Comparison of ENCODE assay signal across 17 cellular contexts in genomic region chr12:7101694-7102131, GRCh38. TPM values are rescaled to one million over a fixed set of nuclear protein-coding genes. Genes with fewer than 3 reads are reported as not detected.
DNase-seq lines count a peak whose midpoint lies in the region; ATAC-seq and TF ChIP-seq lines count a peak whose summit lies in the region.
"Had no signal": no experiment of that assay in that cellular context is flagged by ENCODE, and none has a peak within 500 bp of the region (broad histone marks: within the 10 kb centered on the region; RNA-seq: fewer than 3 reads in every experiment).

No MANE protein-coding gene starts in this region.

- H2BK5ac ChIP-seq in mesenchymal stem cell (ENCODE audit: low read depth, low read length, poor library complexity, severe bottlenecking): no peak overlapping the region

- no peak overlapping the region for H3K4ac ChIP-seq in mesenchymal stem cell (ENCODE audit: low read depth in 1 of 2, low read length in 2 of 2)

- POLR2A ChIA-PET in PC-3 (lab: Charles Lee; ENCODE audit: unreplicated experiment): no interaction called here

- H3K36me3 Mint-ChIP-seq in GM23338 (ENCODE audit: low read depth): peaks cover 31% of the 10 kb centered on the region

- no peak overlapping the region for H3K9ac ChIP-seq in PC-3 (ENCODE audit: low read length)
- H3K9ac ChIP-seq in mesenchymal stem cell (ENCODE audit: low read length): peak overlapping the region; percentile 41
- H3K9ac ChIP-seq: neural progenitor cell had no signal

- H3K18ac ChIP-seq in mesenchymal stem cell (ENCODE audit: low read depth in 1 of 2, low read length in 2 of 2): no peak overlapping the region

- no peak overlapping the region for H3K4me3 ChIP-seq in GM23338
- H3K4me3 ChIP-seq in PC-3 (ENCODE audit: low read length): no peak overlapping the region
- peak overlapping the region in 1 of 2 experiments; percentile 34 for H3K4me3 ChIP-seq in mesenchymal stem cell (ENCODE audit: insufficient read depth in 1 of 2, low read depth in 1 of 2, low read length in 2 of 2)
- H3K4me3 ChIP-seq: lung, MG63, neural progenitor cell, SJSA1, skin epidermis had no signal

- CTCF ChIA-PET in PC-3 (lab: Charles Lee): no interaction called here

- no peaks in the 10 kb centered on the region for H3K4me1 ChIP-seq in GM23338 (ENCODE audit: insufficient read depth)
- no peaks in the 10 kb centered on the region for H3K4me1 ChIP-seq in PC-3 (ENCODE audit: insufficient read depth, low read length)
- peaks cover 7% of the 10 kb centered on the region for H3K4me1 ChIP-seq in mesenchymal stem cell (ENCODE audit: control insufficient read depth, insufficient read depth, low read depth, low read length)
- H3K4me1 ChIP-seq: neural progenitor cell, SJSA1 had no signal

- 87% methylated on average over 8 of the region's 10 CpGs for WGBS in mesenchymal stem cell

- H3K4me2 ChIP-seq in GM23338: no peak overlapping the region
- no peak overlapping the region for H3K4me2 ChIP-seq in PC-3 (ENCODE audit: low read length)
- H3K4me2 ChIP-seq in mesenchymal stem cell (ENCODE audit: low read length, poor library complexity, severe bottlenecking): no peak overlapping the region
- H3K4me2 ChIP-seq: neural progenitor cell had no signal

- H3K36me3 ChIP-seq in GM23338 (ENCODE audit: insufficient read depth) (no peaks in the 10 kb centered on the region), PC-3 (ENCODE audit: low read depth, low read length) (peaks cover 5% of the 10 kb centered on the region; the same call in 1 of the 2 replicates), mesenchymal stem cell (ENCODE audit: control insufficient read depth in 1 of 2, insufficient read depth in 2 of 2, low read depth in 1 of 2, low read length in 2 of 2) (peaks cover 25 to 68% of the 10 kb centered on the region in 2 experiments)
- H3K36me3 ChIP-seq: MG63, SJSA1 had no signal

- no peak overlapping the region for H2BK15ac ChIP-seq in mesenchymal stem cell (ENCODE audit: low read depth, poor library complexity, severe bottlenecking)

- 0 out of 2 replicates have a peak, but pooled peaks cover 9% of the 10 kb centered on the region for H3K79me2 ChIP-seq in GM23338 (replicated peaks; ENCODE audit: insufficient read depth)
- H3K79me2 ChIP-seq in PC-3 (ENCODE audit: low read length): 0 out of 2 replicates have a peak, but pooled peaks cover 4% of the 10 kb centered on the region

- peaks cover 18% of the 10 kb centered on the region for H3K79me1 ChIP-seq in mesenchymal stem cell (replicated peaks; ENCODE audit: low read length, poor library complexity, severe bottlenecking)

- no peak overlapping the region for H2AFZ ChIP-seq in GM23338
- H2AFZ ChIP-seq in PC-3 (ENCODE audit: low read length): no peak overlapping the region
- no peak overlapping the region for H2AFZ ChIP-seq in mesenchymal stem cell (ENCODE audit: low read depth, low read length)
- H2AFZ ChIP-seq: neural progenitor cell had no signal

- H3K4me3 Mint-ChIP-seq in GM23338: no peak overlapping the region
- H3K4me3 Mint-ChIP-seq: activated naive CD4-positive, alpha-beta T cell treated with anti-CD3 and anti-CD28 coated beads, Interleukin-2, amount 10 ng/mL, durations not matched to agents 7 days and 5 days; CD14-positive monocyte; neural progenitor cell had no signal

- H2BK120ac ChIP-seq in mesenchymal stem cell (ENCODE audit: low read depth, low read length): no peak overlapping the region

- H3K9me3 ChIP-seq in PC-3 (ENCODE audit: low read length) (no peaks in the 10 kb centered on the region), mesenchymal stem cell (ENCODE audit: control insufficient read depth, low read length) (peaks cover 3% of the 10 kb centered on the region)

- H3K27me3 ChIP-seq in GM23338 (ENCODE audit: insufficient read depth): no peaks in the 10 kb centered on the region
- H3K27me3 ChIP-seq in PC-3 (ENCODE audit: low read length): no peaks in the 10 kb centered on the region
- H3K27me3 ChIP-seq in mesenchymal stem cell (ENCODE audit: control insufficient read depth in 1 of 2, insufficient read depth in 1 of 2, low read length in 2 of 2): no peaks in the 10 kb centered on the region
- H3K27me3 ChIP-seq: MG63, neural progenitor cell, SJSA1 had no signal

- H4K91ac ChIP-seq in mesenchymal stem cell (ENCODE audit: low read length): no peak overlapping the region

- intact Hi-C loops in PC-3 (cut with micrococcal nuclease): no loop called here

- peaks cover 13% of the 10 kb centered on the region; the same call in 2 of the 3 replicates for H3K9me3 Mint-ChIP-seq in GM23338

- no peak overlapping the region for H3K27ac Mint-ChIP-seq in GM23338
- H3K27ac Mint-ChIP-seq: activated naive CD4-positive, alpha-beta T cell treated with anti-CD3 and anti-CD28 coated beads, Interleukin-2, amount 10 ng/mL, durations not matched to agents 7 days and 5 days; neural progenitor cell had no signal

- H3K27ac ChIP-seq in GM23338 (ENCODE audit: low read depth) (no peak overlapping the region), PC-3 (ENCODE audit: low read length) (no peak overlapping the region), mesenchymal stem cell (ENCODE audit: low read length, poor library complexity, severe bottlenecking) (no peak overlapping the region)
- H3K27ac ChIP-seq: neural progenitor cell, SJSA1 had no signal

- no peak overlapping the region for H3K23ac ChIP-seq in mesenchymal stem cell (ENCODE audit: low read length in 2 of 2)

- H2BK12ac ChIP-seq in mesenchymal stem cell (ENCODE audit: low read length in 2 of 2): no peak overlapping the region

- DNase-seq in GM23338 (ENCODE audit: low spot score) (peak; percentile 20), PC-3 (no peak), mesenchymal stem cell (no peak), iPS-NIHi7 (ENCODE audit: extremely low spot score) (no peak)
- DNase-seq in activated CD4-positive, alpha-beta T cell treated with anti-CD3 and anti-CD28 coated beads for 4 hours: no peak
- DNase-seq: activated CD8-positive, alpha-beta memory T cell treated with anti-CD3 and anti-CD28 coated beads for 24 hours; activated naive CD4-positive, alpha-beta T cell treated with anti-CD3 and anti-CD28 coated beads, Interleukin-2, amount 10 ng/mL, durations not matched to agents 7 days and 5 days; cortex of kidney; EL; MG63; NCI-H2107 had no signal

- H4K8ac ChIP-seq in mesenchymal stem cell (ENCODE audit: low read length): no peak overlapping the region

- H3F3A ChIP-seq in GM23338 (replicated peaks; ENCODE audit: low read depth): no peaks in the 10 kb centered on the region
- no peaks in the 10 kb centered on the region for H3F3A ChIP-seq in PC-3 (ENCODE audit: low read length, unreplicated experiment)

- H3K14ac ChIP-seq in mesenchymal stem cell (ENCODE audit: low read length in 2 of 2): no peak overlapping the region

- H4K20me1 ChIP-seq in GM23338 (replicated peaks; ENCODE audit: insufficient read depth): no peaks in the 10 kb centered on the region; the same call in none of the 2 replicates
- no peaks in the 10 kb centered on the region for H4K20me1 ChIP-seq in PC-3 (ENCODE audit: low read length)

- no TSS peak for BruUV-seq in PC-3 (replicated peaks; lab: Mats Ljungman, UMichigan)

- peaks cover 6% of the 10 kb centered on the region for H3K27me3 Mint-ChIP-seq in GM23338 (ENCODE audit: insufficient read depth, low read depth, poor library complexity)
- H3K27me3 Mint-ChIP-seq: activated naive CD4-positive, alpha-beta T cell treated with anti-CD3 and anti-CD28 coated beads, Interleukin-2, amount 10 ng/mL, durations not matched to agents 7 days and 5 days had no signal

- peaks cover 4% of the 10 kb centered on the region; the same call in 1 of the 3 replicates for H3K4me1 Mint-ChIP-seq in GM23338

- no peaks in the 10 kb centered on the region for H3K9me2 ChIP-seq in GM23338 (ENCODE audit: insufficient read depth)
- no peaks in the 10 kb centered on the region for H3K9me2 ChIP-seq in PC-3 (replicated peaks; ENCODE audit: low read length)

- ATAC-seq in GM23338 (peak; percentile 29; the same call in 1 of the 3 replicates), PC-3 (peak; percentile 37; the same call in 1 of the 2 replicates), HG02973 (IDR thresholded peaks at IDR 0.05; ENCODE audit: unreplicated experiment) (no peak)

- H2AK5ac ChIP-seq in mesenchymal stem cell (ENCODE audit: low read length, severe bottlenecking): no peak overlapping the region

- TF ChIP-seq CTCF in GM23338 (conservative IDR thresholded peaks at IDR 0.05; ENCODE audit: low read depth in 2 of 2): no peak
- no peak for TF ChIP-seq CTCF in PC-3 (conservative IDR thresholded peaks at IDR 0.05; ENCODE audit: low read depth, low read length)

RNA-seq across cellular contexts. Expression of gene C1RL, which starts 7.3 kb away (rescaled TPM):
- 8.8 and 10.0 TPM in 2 replicates for total RNA-seq in GM23338 (2014; rRNA removed; shearing (Covaris generic))
- polyA plus RNA-seq in GM23338 (2016; fragmentation: Nextera tagmentation; extraction: Ambion mirVana): 7.3 and 9.1 TPM in 2 replicates
- total RNA-seq in PC-3 (2014; rRNA removed): 8.2 and 8.9 TPM in 2 replicates
- polyA plus RNA-seq in mesenchymal stem cell (2013, experiment 1 of 2): 18.5 TPM
- polyA plus RNA-seq in mesenchymal stem cell (2013, experiment 2 of 2): 18.8 TPM

RNA-seq across cellular contexts. Expression of gene C1R, which starts 9.5 kb away (rescaled TPM):
- total RNA-seq in GM23338 (2014; rRNA removed; shearing (Covaris generic)): 6.1 and 8.8 TPM in 2 replicates
- 5.9 and 6.4 TPM in 2 replicates for polyA plus RNA-seq in GM23338 (2016; fragmentation: Nextera tagmentation; extraction: Ambion mirVana)
- 4.4 and 9.6 TPM in 2 replicates for total RNA-seq in PC-3 (2014; rRNA removed)
- polyA plus RNA-seq in mesenchymal stem cell (2013, experiment 1 of 2): 79.1 TPM
- polyA plus RNA-seq in mesenchymal stem cell (2013, experiment 2 of 2): 79.5 TPM

RNA-seq across cellular contexts. Expression of gene RBP5, which starts 27.0 kb away (rescaled TPM):
- total RNA-seq in GM23338 (2014; rRNA removed; shearing (Covaris generic)): 3.0 TPM in 1 of 2 replicates, not detected in the other
- polyA plus RNA-seq in GM23338 (2016; fragmentation: Nextera tagmentation; extraction: Ambion mirVana): 0.73 and 1.2 TPM in 2 replicates
- not detected in 2 replicates for total RNA-seq in PC-3 (2014; rRNA removed)
- not detected for polyA plus RNA-seq in mesenchymal stem cell (2013, experiment 1 of 2)
- not detected for polyA plus RNA-seq in mesenchymal stem cell (2013, experiment 2 of 2)
- total RNA-seq: SJSA1 had no signal
- polyA plus RNA-seq: CD14-positive monocyte had no signal

RNA-seq across cellular contexts. Expression of gene CLSTN3, which starts 28.5 kb away (rescaled TPM):
- 27.9 and 46.9 TPM in 2 replicates for total RNA-seq in GM23338 (2014; rRNA removed; shearing (Covaris generic))
- 5.0 and 5.8 TPM in 2 replicates for polyA plus RNA-seq in GM23338 (2016; fragmentation: Nextera tagmentation; extraction: Ambion mirVana)
- 10.9 and 14.2 TPM in 2 replicates for total RNA-seq in PC-3 (2014; rRNA removed)
- polyA plus RNA-seq in mesenchymal stem cell (2013, experiment 1 of 2): 16.7 TPM
- polyA plus RNA-seq in mesenchymal stem cell (2013, experiment 2 of 2): 12.7 TPM
- polyA plus RNA-seq: CD14-positive monocyte had no signal

RNA-seq across cellular contexts. Expression of gene C1S, which starts 41.2 kb away (rescaled TPM):
- total RNA-seq in GM23338 (2014; rRNA removed; shearing (Covaris generic)): 5.0 and 9.7 TPM in 2 replicates
- 4.9 and 5.1 TPM in 2 replicates for polyA plus RNA-seq in GM23338 (2016; fragmentation: Nextera tagmentation; extraction: Ambion mirVana)
- total RNA-seq in PC-3 (2014; rRNA removed): 2.1 and 2.9 TPM in 2 replicates
- 92.4 TPM for polyA plus RNA-seq in mesenchymal stem cell (2013, experiment 1 of 2)
- 91.8 TPM for polyA plus RNA-seq in mesenchymal stem cell (2013, experiment 2 of 2)
- polyA plus RNA-seq: CD14-positive monocyte had no signal
